In genomic region chr9:99222416-99223280, GRCh38 we compare ENCODE assay signal across 8 cellular contexts. TPM values are rescaled to one million over a fixed set of nuclear protein-coding genes. Genes with fewer than 3 reads are reported as not detected.
DNase-seq lines count a peak whose midpoint lies in the region; ATAC-seq and TF ChIP-seq lines count a peak whose summit lies in the region.

No MANE protein-coding gene starts in this region.

- H2AK5ac ChIP-seq in mesendoderm (ENCODE audit: low read length): no peak overlapping the region

- H3K56ac ChIP-seq in mesendoderm (ENCODE audit: low read length): peak overlapping the region; percentile 96

- H2BK15ac ChIP-seq in mesendoderm (replicated peaks; ENCODE audit: low read depth): no peak overlapping the region

- H3K4me1 Mint-ChIP-seq in CD14-positive monocyte (peaks cover 42% of the 10 kb centered on the region), IgD-negative memory B cell (peaks cover 45 to 51% (median 47%) of the 10 kb centered on the region in 3 donors)

- peak; percentile 28 for ATAC-seq in GM19455 (IDR thresholded peaks at IDR 0.05; ENCODE audit: unreplicated experiment)

- H3K36me3 Mint-ChIP-seq in CD14-positive monocyte: peaks cover 45 to 54% of the 10 kb centered on the region in 2 donors
- peaks cover 5% of the 10 kb centered on the region for H3K36me3 Mint-ChIP-seq in IgD-negative memory B cell

- H4K8ac ChIP-seq in mesendoderm (ENCODE audit: low read depth, low read length): no peak overlapping the region

- H3K4me2 ChIP-seq in mesendoderm (ENCODE audit: low read length): peak overlapping the region; percentile 78

- H3K27ac ChIP-seq in mesendoderm (ENCODE audit: low read depth, low read length): peak overlapping the region; percentile 4

- DNase-seq in CD14-positive monocyte (ENCODE audit: low spot score) (no peak), choroid plexus epithelial cell (ENCODE audit: low read depth) (peak; percentile 27), mesendoderm (peak; percentile 47), NCI-H1092 (lab: John Stamatoyannopoulos, UW) (no peak), nucleus accumbens (lab: John Stamatoyannopoulos, UW) (no peak), SHP77 (lab: John Stamatoyannopoulos, UW) (no peak)

- no peak overlapping the region for H3K23ac ChIP-seq in mesendoderm (ENCODE audit: low read length)

- H3K27me3 Mint-ChIP-seq in CD14-positive monocyte (ENCODE audit: low read depth in 3 of 3) (peaks cover 0 to 2% (median 0%) of the 10 kb centered on the region in 3 donors), IgD-negative memory B cell (no peaks in the 10 kb centered on the region)

- H2BK5ac ChIP-seq in mesendoderm (ENCODE audit: low read length): no peak overlapping the region

- H3K4me3 Mint-ChIP-seq in CD14-positive monocyte: peak overlapping the region; percentile 98 to 100
- peak overlapping the region; percentile 99 to 100 (median 100) for H3K4me3 Mint-ChIP-seq in IgD-negative memory B cell

- no CpG with 5 or more reads among the region's 30 CpGs for WGBS in mesendoderm (ENCODE audit: extremely low coverage, insufficient coverage, low lambda C conversion rate)

- H2BK120ac ChIP-seq in mesendoderm (ENCODE audit: low read depth, low read length): no peak overlapping the region

- peaks cover 32% of the 10 kb centered on the region for H3K79me1 ChIP-seq in mesendoderm (ENCODE audit: low read length)

- peaks cover 71% of the 10 kb centered on the region for H3K79me2 ChIP-seq in mesendoderm (ENCODE audit: control insufficient read depth, insufficient read depth, low read length)

- H4K5ac ChIP-seq in mesendoderm (ENCODE audit: low read length): no peak overlapping the region

- H3K4me3 ChIP-seq in choroid plexus epithelial cell (ENCODE audit: low read depth, low read length): peak overlapping the region; percentile 100
- peak overlapping the region; percentile 88 for H3K4me3 ChIP-seq in mesendoderm (ENCODE audit: low read length)

- no peak overlapping the region for H3K18ac ChIP-seq in mesendoderm (ENCODE audit: low read length)

- H3K36me3 ChIP-seq in mesendoderm (ENCODE audit: control insufficient read depth, insufficient read depth, low read length): no peaks in the 10 kb centered on the region

- no peak for TF ChIP-seq CTCF in CD14-positive monocyte (IDR thresholded peaks at IDR 0.05)
- TF ChIP-seq CTCF in choroid plexus epithelial cell (conservative IDR thresholded peaks at IDR 0.05; ENCODE audit: low read depth, low read length): no peak

- peak overlapping the region; percentile 0 for H3K4ac ChIP-seq in mesendoderm (ENCODE audit: low read depth, low read length)

- intact Hi-C loops in CD14-positive monocyte (cut with micrococcal nuclease): loop anchor here in 1 of 2 donors (5.0 to 10.0 kb wide), 2 partner anchors 602 to 685 kb away; partner anchors contain the start of genes NR4A3 and STX17

- peaks cover 2% of the 10 kb centered on the region for H3K4me1 ChIP-seq in mesendoderm (ENCODE audit: control insufficient read depth, low read depth, low read length)

- H3K27ac Mint-ChIP-seq in CD14-positive monocyte: peak overlapping the region; percentile 97 to 100 (median 100)
- H3K27ac Mint-ChIP-seq in IgD-negative memory B cell: peak overlapping the region; percentile 100

- peak overlapping the region; percentile 93 for H3K9ac ChIP-seq in mesendoderm (ENCODE audit: low read length)

- H3K27me3 ChIP-seq in mesendoderm (ENCODE audit: insufficient read depth, low read length, poor library complexity): no peaks in the 10 kb centered on the region

- no peaks in the 10 kb centered on the region for H3K9me3 Mint-ChIP-seq in CD14-positive monocyte
- H3K9me3 Mint-ChIP-seq in IgD-negative memory B cell: no peaks in the 10 kb centered on the region

RNA-seq across cellular contexts. Expression of gene SEC61B, which starts 0.6 kb away (rescaled TPM):
- polyA plus RNA-seq in CD14-positive monocyte (100 to 1,000 TPM; 421 to 443 TPM), IgD-negative memory B cell (298 TPM)
- 561 TPM for polyA plus RNA-seq in mesendoderm (2013, experiment 1 of 2)
- 537 TPM for polyA plus RNA-seq in mesendoderm (2013, experiment 2 of 2)

RNA-seq across cellular contexts. Expression of gene ALG2, which starts 0.9 kb away (rescaled TPM):
- polyA plus RNA-seq in CD14-positive monocyte (10 to 100 TPM; 23.6 to 25.5 TPM), IgD-negative memory B cell (24.7 TPM)
- 31.2 TPM for polyA plus RNA-seq in mesendoderm (2013, experiment 1 of 2)
- 31.0 TPM for polyA plus RNA-seq in mesendoderm (2013, experiment 2 of 2)

Comparison
In these comparisons a context has a peak if more than half of its experiments do, and no peak if none do; other contexts are left out.
1. DNase-seq: peak in choroid plexus epithelial cell (single experiment) and mesendoderm (single experiment); none in CD14-positive monocyte (single experiment), NCI-H1092 (single experiment), nucleus accumbens (0 of 56) and SHP77 (0 of 2).